8 cellular contexts compared by ENCODE assay signal in the genomic region with DNA sequence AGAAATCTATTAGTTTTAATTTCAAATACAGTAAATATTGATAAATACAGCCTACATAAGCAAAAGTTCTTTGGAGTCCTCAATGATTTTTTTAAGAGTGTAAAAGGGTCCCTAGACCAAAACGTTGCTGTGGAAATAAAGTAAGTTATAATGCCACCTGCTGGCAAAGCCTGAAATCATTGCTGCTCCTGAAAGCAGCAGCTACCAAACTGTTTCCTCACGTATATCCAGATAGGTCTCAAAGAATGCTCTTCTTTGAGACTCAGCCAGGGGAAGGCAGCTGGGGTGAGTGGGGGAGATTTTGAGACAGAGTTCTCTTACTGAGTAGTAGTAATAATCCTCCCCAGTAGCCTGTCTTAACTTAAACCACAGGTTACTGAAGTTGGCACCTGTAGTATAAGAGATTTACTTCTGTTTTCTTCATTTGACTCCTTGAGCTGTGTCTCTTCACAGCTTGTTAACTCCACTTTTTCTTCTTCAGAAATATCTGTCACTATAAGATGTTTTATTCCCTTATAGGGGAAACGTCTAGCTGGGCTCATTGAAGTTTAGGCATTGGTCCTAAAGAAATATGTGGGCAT.
DNase-seq lines count a peak whose midpoint lies in the region; ATAC-seq and TF ChIP-seq lines count a peak whose summit lies in the region.

No MANE protein-coding gene starts in this region.

- H3K9me3 Mint-ChIP-seq in endodermal cell, result no peaks in the 10 kb centered on the region
- no peaks in the 10 kb centered on the region for H3K9me3 Mint-ChIP-seq in nephron progenitor cell

- H3K27me3 ChIP-seq in endodermal cell (ENCODE audit: control insufficient read depth, insufficient read depth, low read length, poor library complexity, severe bottlenecking), result no peaks in the 10 kb centered on the region

- no peaks in the 10 kb centered on the region for H3K9me3 ChIP-seq in endodermal cell (ENCODE audit: control insufficient read depth, low read length)

- TF ChIP-seq CTCF in endodermal cell (conservative IDR thresholded peaks at IDR 0.05) (peak; percentile 83), nephron progenitor cell (IDR thresholded peaks at IDR 0.05) (peak; percentile 67)

- H3K36me3 Mint-ChIP-seq in endodermal cell (ENCODE audit: low read depth) (peaks cover 18% of the 10 kb centered on the region), nephron progenitor cell (ENCODE audit: low read depth) (peaks cover 24% of the 10 kb centered on the region)

- H3K4me1 ChIP-seq in endodermal cell (ENCODE audit: control insufficient read depth, insufficient read depth, low read length), result no peaks in the 10 kb centered on the region

- no peak overlapping the region for H3K4me3 ChIP-seq in endodermal cell (ENCODE audit: low read length)

- H3K4me1 Mint-ChIP-seq in endodermal cell (peaks cover 10% of the 10 kb centered on the region), nephron progenitor cell (peaks cover 5% of the 10 kb centered on the region)

- no peak for ATAC-seq in HG03135 (IDR thresholded peaks at IDR 0.05; ENCODE audit: unreplicated experiment)

- 37 to 40% methylated on average over 2 to 3 of the region's 3 CpGs for WGBS in endodermal cell (ENCODE audit: insufficient coverage in 1 of 2, insufficient read length in 1 of 2), 2 experiments

- H3K27ac Mint-ChIP-seq in endodermal cell (no peak overlapping the region), nephron progenitor cell (peak overlapping the region; percentile 1)

- H3K36me3 ChIP-seq in endodermal cell (ENCODE audit: control insufficient read depth, insufficient read depth, low read length), result peaks cover 49% of the 10 kb centered on the region

- H3K27ac ChIP-seq in endodermal cell (ENCODE audit: low read depth, low read length), result no peak overlapping the region

- H3K9ac ChIP-seq in endodermal cell (ENCODE audit: extremely low read depth, low read length, poor library complexity, severe bottlenecking), result no peak overlapping the region

- H3K4me3 Mint-ChIP-seq in endodermal cell (no peak overlapping the region), nephron progenitor cell (no peak overlapping the region)

- H3K27me3 Mint-ChIP-seq in endodermal cell (ENCODE audit: insufficient read depth) (no peaks in the 10 kb centered on the region), nephron progenitor cell (ENCODE audit: low read depth, poor library complexity) (no peaks in the 10 kb centered on the region)

- DNase-seq in AG08395 (ENCODE audit: low spot score), result peak; percentile 58
- peak; percentile 7 for DNase-seq in GM04504 (ENCODE audit: low read depth)
- peak; percentile 45 for DNase-seq in LHCN-M2 (ENCODE audit: low read depth)
- DNase-seq in SW480 (ENCODE audit: low spot score), result peak; percentile 53
- DNase-seq in endodermal cell, result peak; percentile 79
- peak; percentile 48 for DNase-seq in nephron progenitor cell
- no peak for DNase-seq in NCI-H774 (lab: John Stamatoyannopoulos, UW)
